Comparison of ENCODE assay signal across 8 cellular contexts in genomic region chr5:124519396-124519795, GRCh38.
A peak's percentile ranks its signal among the peaks of the same experiment; 100 is the strongest.
DNase-seq lines count a peak whose midpoint lies in the region; ATAC-seq and TF ChIP-seq lines count a peak whose summit lies in the region.

No MANE protein-coding gene starts in this region.

- H3K79me2 ChIP-seq in OCI-LY3 (ENCODE audit: low read length): no peaks in the 10 kb centered on the region

- peak; percentile 50 for DNase-seq in iris pigment epithelial cell (ENCODE audit: low read depth)
- no peak for DNase-seq in COLO829 (ENCODE audit: low spot score)
- no peak for DNase-seq in lower lobe of right lung
- no peak for DNase-seq in GM19238 (ENCODE audit: insufficient read length, low spot score)
- no peak for DNase-seq in left colon

- no peak overlapping the region for H3K9ac ChIP-seq in OCI-LY3 (ENCODE audit: low read length)

- intact Hi-C loops in lower lobe of right lung (cut with DNase I) (no loop called here), left colon (cut with DNase I, micrococcal nuclease) (no loop called here)

- H3K36me3 ChIP-seq in OCI-LY3 (replicated peaks; ENCODE audit: low read depth, low read length) (no peaks in the 10 kb centered on the region), lower lobe of right lung (no peaks in the 10 kb centered on the region)

- peaks cover 15% of the 10 kb centered on the region for H3K4me1 ChIP-seq in OCI-LY3 (ENCODE audit: low read length)
- H3K4me1 ChIP-seq in lower lobe of right lung: peaks cover 7% of the 10 kb centered on the region

- H2AFZ ChIP-seq in OCI-LY3 (ENCODE audit: low read depth, low read length): no peak overlapping the region

- H3K4me2 ChIP-seq in OCI-LY3 (ENCODE audit: low read length): peak overlapping the region; percentile 46

- H3K27me3 ChIP-seq in OCI-LY3 (ENCODE audit: low read depth, low read length) (peaks cover 9% of the 10 kb centered on the region), lower lobe of right lung (ENCODE audit: low read depth) (no peaks in the 10 kb centered on the region)

- H3K27ac ChIP-seq in OCI-LY3 (ENCODE audit: low read length) (no peak overlapping the region), lower lobe of right lung (no peak overlapping the region)

- ATAC-seq in GM18498 (IDR thresholded peaks at IDR 0.05; ENCODE audit: unreplicated experiment): peak; percentile 86
- ATAC-seq in HG02763 (IDR thresholded peaks at IDR 0.05; ENCODE audit: unreplicated experiment): peak; percentile 69
- ATAC-seq in lower lobe of right lung: no peak
- ATAC-seq in left colon: no peak

- no peaks in the 10 kb centered on the region for H4K20me1 ChIP-seq in OCI-LY3 (ENCODE audit: insufficient read depth, low read length)

- H3K9me3 ChIP-seq in OCI-LY3 (ENCODE audit: insufficient read depth, low read length): no peaks in the 10 kb centered on the region
- no peaks in the 10 kb centered on the region for H3K9me3 ChIP-seq in lower lobe of right lung

- H3K4me3 ChIP-seq in OCI-LY3 (ENCODE audit: low read length) (peak overlapping the region; percentile 17; the same call in 1 of the 2 replicates), lower lobe of right lung (no peak overlapping the region)

- TF ChIP-seq CTCF in OCI-LY3 (IDR thresholded peaks at IDR 0.05; ENCODE audit: low read depth, low read length) (no peak), lower lobe of right lung (IDR thresholded peaks at IDR 0.05) (no peak)

Comparison
In these comparisons a context has a peak if more than half of its experiments do, and no peak if none do; other contexts are left out.
1. ATAC-seq: peak in GM18498 (single experiment) and HG02763 (single experiment); none in lower lobe of right lung (0 of 2) and left colon (single experiment).